In genomic region chrX:103793541-103793932, GRCh38 we compare ENCODE assay signal across 1 cellular context.
TF ChIP-seq lines count a peak whose summit lies in the region.

No MANE protein-coding gene starts in this region.

TF ChIP-seq in GM23338, 12 proteins besides CTCF, POLR2A, EP300 and RAD21 (continued from another document):
- TF ChIP-seq, protein P1, sequence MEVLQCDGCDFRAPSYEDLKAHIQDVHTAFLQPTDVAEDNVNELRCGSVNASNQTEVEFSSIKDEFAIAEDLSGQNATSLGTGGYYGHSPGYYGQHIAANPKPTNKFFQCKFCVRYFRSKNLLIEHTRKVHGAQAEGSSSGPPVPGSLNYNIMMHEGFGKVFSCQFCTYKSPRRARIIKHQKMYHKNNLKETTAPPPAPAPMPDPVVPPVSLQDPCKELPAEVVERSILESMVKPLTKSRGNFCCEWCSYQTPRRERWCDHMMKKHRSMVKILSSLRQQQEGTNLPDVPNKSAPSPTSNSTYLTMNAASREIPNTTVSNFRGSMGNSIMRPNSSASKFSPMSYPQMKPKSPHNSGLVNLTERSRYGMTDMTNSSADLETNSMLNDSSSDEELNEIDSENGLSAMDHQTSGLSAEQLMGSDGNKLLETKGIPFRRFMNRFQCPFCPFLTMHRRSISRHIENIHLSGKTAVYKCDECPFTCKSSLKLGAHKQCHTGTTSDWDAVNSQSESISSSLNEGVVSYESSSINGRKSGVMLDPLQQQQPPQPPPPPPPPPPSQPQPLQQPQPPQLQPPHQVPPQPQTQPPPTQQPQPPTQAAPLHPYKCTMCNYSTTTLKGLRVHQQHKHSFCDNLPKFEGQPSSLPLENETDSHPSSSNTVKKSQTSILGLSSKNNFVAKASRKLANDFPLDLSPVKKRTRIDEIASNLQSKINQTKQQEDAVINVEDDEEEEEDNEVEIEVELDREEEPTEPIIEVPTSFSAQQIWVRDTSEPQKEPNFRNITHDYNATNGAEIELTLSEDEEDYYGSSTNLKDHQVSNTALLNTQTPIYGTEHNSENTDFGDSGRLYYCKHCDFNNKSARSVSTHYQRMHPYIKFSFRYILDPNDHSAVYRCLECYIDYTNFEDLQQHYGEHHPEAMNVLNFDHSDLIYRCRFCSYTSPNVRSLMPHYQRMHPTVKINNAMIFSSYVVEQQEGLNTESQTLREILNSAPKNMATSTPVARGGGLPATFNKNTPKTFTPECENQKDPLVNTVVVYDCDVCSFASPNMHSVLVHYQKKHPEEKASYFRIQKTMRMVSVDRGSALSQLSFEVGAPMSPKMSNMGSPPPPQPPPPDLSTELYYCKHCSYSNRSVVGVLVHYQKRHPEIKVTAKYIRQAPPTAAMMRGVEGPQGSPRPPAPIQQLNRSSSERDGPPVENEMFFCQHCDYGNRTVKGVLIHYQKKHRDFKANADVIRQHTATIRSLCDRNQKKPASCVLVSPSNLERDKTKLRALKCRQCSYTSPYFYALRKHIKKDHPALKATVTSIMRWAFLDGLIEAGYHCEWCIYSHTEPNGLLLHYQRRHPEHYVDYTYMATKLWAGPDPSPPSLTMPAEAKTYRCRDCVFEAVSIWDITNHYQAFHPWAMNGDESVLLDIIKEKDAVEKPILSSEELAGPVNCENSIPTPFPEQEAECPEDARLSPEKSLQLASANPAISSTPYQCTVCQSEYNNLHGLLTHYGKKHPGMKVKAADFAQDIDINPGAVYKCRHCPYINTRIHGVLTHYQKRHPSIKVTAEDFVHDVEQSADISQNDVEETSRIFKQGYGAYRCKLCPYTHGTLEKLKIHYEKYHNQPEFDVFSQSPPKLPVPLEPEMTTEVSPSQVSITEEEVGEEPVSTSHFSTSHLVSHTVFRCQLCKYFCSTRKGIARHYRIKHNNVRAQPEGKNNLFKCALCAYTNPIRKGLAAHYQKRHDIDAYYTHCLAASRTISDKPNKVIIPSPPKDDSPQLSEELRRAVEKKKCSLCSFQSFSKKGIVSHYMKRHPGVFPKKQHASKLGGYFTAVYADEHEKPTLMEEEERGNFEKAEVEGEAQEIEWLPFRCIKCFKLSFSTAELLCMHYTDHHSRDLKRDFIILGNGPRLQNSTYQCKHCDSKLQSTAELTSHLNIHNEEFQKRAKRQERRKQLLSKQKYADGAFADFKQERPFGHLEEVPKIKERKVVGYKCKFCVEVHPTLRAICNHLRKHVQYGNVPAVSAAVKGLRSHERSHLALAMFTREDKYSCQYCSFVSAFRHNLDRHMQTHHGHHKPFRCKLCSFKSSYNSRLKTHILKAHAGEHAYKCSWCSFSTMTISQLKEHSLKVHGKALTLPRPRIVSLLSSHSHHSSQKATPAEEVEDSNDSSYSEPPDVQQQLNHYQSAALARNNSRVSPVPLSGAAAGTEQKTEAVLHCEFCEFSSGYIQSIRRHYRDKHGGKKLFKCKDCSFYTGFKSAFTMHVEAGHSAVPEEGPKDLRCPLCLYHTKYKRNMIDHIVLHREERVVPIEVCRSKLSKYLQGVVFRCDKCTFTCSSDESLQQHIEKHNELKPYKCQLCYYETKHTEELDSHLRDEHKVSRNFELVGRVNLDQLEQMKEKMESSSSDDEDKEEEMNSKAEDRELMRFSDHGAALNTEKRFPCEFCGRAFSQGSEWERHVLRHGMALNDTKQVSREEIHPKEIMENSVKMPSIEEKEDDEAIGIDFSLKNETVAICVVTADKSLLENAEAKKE (CRISPR knock-in tag; IDR thresholded peaks at IDR 0.05) = no peak
- TF ChIP-seq ETS1 (IDR thresholded peaks at IDR 0.05) (no peak), JUNB (IDR thresholded peaks at IDR 0.05; ENCODE audit: unreplicated experiment) (no peak), NANOG (IDR thresholded peaks at IDR 0.05; ENCODE audit: borderline replicate concordance) (no peak), STAT1 (IDR thresholded peaks at IDR 0.05; ENCODE audit: unreplicated experiment) (no peak), EZH2 (IDR thresholded peaks at IDR 0.05; ENCODE audit: low read depth, unreplicated experiment) (no peak), POLR2AphosphoS5 (IDR thresholded peaks at IDR 0.05; ENCODE audit: low read depth) (no peak), ZNF114 (CRISPR knock-in tag; IDR thresholded peaks at IDR 0.05) (no peak)
